9 cellular contexts compared by ENCODE assay signal in the genomic region with DNA sequence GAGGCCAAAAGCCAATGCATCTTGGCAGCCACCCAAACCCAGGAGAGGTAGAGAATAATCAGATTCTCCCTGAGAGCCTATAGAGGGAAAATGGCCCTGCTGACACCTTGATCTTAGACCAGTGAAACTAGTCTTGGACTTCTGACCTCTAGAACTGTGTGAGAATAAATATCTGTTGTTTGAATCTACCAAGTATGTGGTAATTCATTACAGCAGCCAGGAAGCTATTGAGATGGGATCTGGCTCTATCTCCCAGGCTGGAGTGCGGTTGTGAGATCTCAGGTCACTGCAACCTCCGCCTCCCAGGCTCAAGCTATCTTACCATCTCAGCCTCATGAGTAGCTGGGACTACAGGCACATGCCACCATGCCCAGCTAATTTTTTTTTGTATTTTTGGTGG.
"Had no signal": no experiment of that assay in that cellular context is flagged by ENCODE, and none has a peak within 500 bp of the region (broad histone marks: within the 10 kb centered on the region; RNA-seq: fewer than 3 reads in every experiment).

No MANE protein-coding gene starts in this region.

- H2AFZ ChIP-seq: GM23248, GM23338 had no signal

- H3K4me2 ChIP-seq: GM23338 had no signal

- H3K27ac ChIP-seq: GM23248 had no signal

- ATAC-seq: GM23338, HCT116 had no signal

- DNase-seq: GM23248, GOT3, H7, H9, HCEC 1CT, HFFc6 had no signal

- H3K9me3 ChIP-seq: HAP-1 had no signal

- H3K4me1 ChIP-seq: HAP-1 had no signal

- H3K9ac ChIP-seq: GM23248 had no signal

- H3K4me3 ChIP-seq: GM23248, GM23338, HAP-1 had no signal

- H3K36me3 ChIP-seq: HAP-1 had no signal
